8 cellular contexts compared by ENCODE assay signal in genomic region chr7:37448637-37449331, GRCh38. TPM values are rescaled to one million over a fixed set of nuclear protein-coding genes. Genes with fewer than 3 reads are reported as not detected.
DNase-seq lines count a peak whose midpoint lies in the region; ATAC-seq, FAIRE-seq and TF ChIP-seq lines count a peak whose summit lies in the region.

A gene with protein sequence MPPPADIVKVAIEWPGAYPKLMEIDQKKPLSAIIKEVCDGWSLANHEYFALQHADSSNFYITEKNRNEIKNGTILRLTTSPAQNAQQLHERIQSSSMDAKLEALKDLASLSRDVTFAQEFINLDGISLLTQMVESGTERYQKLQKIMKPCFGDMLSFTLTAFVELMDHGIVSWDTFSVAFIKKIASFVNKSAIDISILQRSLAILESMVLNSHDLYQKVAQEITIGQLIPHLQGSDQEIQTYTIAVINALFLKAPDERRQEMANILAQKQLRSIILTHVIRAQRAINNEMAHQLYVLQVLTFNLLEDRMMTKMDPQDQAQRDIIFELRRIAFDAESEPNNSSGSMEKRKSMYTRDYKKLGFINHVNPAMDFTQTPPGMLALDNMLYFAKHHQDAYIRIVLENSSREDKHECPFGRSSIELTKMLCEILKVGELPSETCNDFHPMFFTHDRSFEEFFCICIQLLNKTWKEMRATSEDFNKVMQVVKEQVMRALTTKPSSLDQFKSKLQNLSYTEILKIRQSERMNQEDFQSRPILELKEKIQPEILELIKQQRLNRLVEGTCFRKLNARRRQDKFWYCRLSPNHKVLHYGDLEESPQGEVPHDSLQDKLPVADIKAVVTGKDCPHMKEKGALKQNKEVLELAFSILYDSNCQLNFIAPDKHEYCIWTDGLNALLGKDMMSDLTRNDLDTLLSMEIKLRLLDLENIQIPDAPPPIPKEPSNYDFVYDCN (minus strand): TSS chr7:37448864. CDS start chr7:37342690, 106,174 bp downstream.

- peak within 1 kb of the TSS; percentile 60 for H3K27ac ChIP-seq in kidney (ENCODE audit: low read depth in 2 of 2, low read length in 2 of 2)

- TF ChIP-seq CTCF in GM12864 (IDR thresholded peaks at IDR 0.05; ENCODE audit: low read depth, low read length, missing control alignments) (peak; percentile 54), kidney (IDR thresholded peaks at IDR 0.05; ENCODE audit: borderline replicate concordance, extremely low read depth, insufficient read depth) (peak; percentile 45)

- H3K36me3 ChIP-seq in kidney (ENCODE audit: control insufficient read depth in 1 of 2, insufficient read depth in 2 of 2, low read length in 2 of 2) = no peaks in the 10 kb centered on the region

- intact Hi-C loops in kidney (cut with DNase I) = no loop called here

- no peaks in the 10 kb centered on the region for H3K4me1 ChIP-seq in kidney (ENCODE audit: control insufficient read depth in 1 of 2, insufficient read depth in 1 of 2, low read depth in 1 of 2, low read length in 2 of 2)

- DNase-seq in GM12864 (ENCODE audit: low read depth) (peak; percentile 75), NCI-H1694 (lab: John Stamatoyannopoulos, UW) (peak; percentile 7), kidney (peak; percentile 92), NCI-H1436 (lab: John Stamatoyannopoulos, UW) (no peak)
- peak; percentile 21 to 56 (median 38) for DNase-seq in activated CD4-positive, CD25-positive, alpha-beta regulatory T cell (lab: John Stamatoyannopoulos, UW)
- peak; percentile 86 for DNase-seq in central memory CD4-positive, alpha-beta T cell
- peak; percentile 53 to 60 for DNase-seq in stimulated activated CD4-positive, alpha-beta T cell treated with anti-CD3 and anti-CD28 coated beads, Interleukin-15, amount 100 ng/mL, for 1 hour (ENCODE audit: low read depth in 1 of 2, low spot score in 1 of 2)

- H3K9me3 ChIP-seq in kidney (ENCODE audit: control insufficient read depth in 1 of 2, low read length in 2 of 2) = peaks cover 0 to 2% of the 10 kb centered on the region in 2 donors

- no peak for FAIRE-seq in kidney (lab: Jason Lieb, UNC)

- peak; percentile 94 for ATAC-seq in HG02610 (IDR thresholded peaks at IDR 0.05; ENCODE audit: unreplicated experiment)

- H3K4me3 ChIP-seq in GM12864 (ENCODE audit: low read depth, low read length) (peak within 1 kb of the TSS; percentile 54), kidney (ENCODE audit: low read length in 2 of 2) (peak within 1 kb of the TSS; percentile 48 to 50)

- H3K9ac ChIP-seq in kidney (ENCODE audit: low read length in 2 of 2) = peak within 1 kb of the TSS; percentile 23 to 41

RNA-seq across cellular contexts. Expression of the gene that starts here (rescaled TPM):
- 35.4 TPM for total RNA-seq in kidney
- 6.0 TPM for polyA plus RNA-seq in kidney (ENCODE audit: insufficient read depth, low read depth, low replicate concordance)
